Comparison of ENCODE assay signal across 1 cellular context in genomic region chr11:65382036-65382803, GRCh38.
TF ChIP-seq lines count a peak whose summit lies in the region.

Gene SLC25A45 (minus strand): TSS chr11:65382646. CDS start chr11:65381951, 695 bp downstream.

TF ChIP-seq in K562, 482 proteins besides CTCF, POLR2A, EP300 and RAD21 (continued from another document and continues in another):
- TF ChIP-seq KDM1A (IDR thresholded peaks at IDR 0.05) (0 out of 4 replicates have a peak, but pooled peaks of 1 of the 2 experiments have one; percentile 44), C11orf30 (IDR thresholded peaks at IDR 0.05; ENCODE audit: low read depth) (peak; percentile 60; the same call in 1 of the 2 replicates), ZNF133 (CRISPR knock-in tag; IDR thresholded peaks at IDR 0.05) (peak; percentile 27; the same call in 1 of the 2 replicates), FOS (IDR thresholded peaks at IDR 0.05; ENCODE audit: extremely low read depth, insufficient read length) (peak; percentile 62), NFATC3 (IDR thresholded peaks at IDR 0.05) (no peak), KLF6 (CRISPR knock-in tag; IDR thresholded peaks at IDR 0.05; ENCODE audit: borderline replicate concordance) (peak; percentile 44; the same call in 1 of the 2 replicates), SRF (CRISPR knock-in tag; IDR thresholded peaks at IDR 0.05) (peak in 1 of 2 experiments; percentile 73; a peak in 1 of 4 replicates), ZKSCAN8 (CRISPR knock-in tag; IDR thresholded peaks at IDR 0.05) (no peak; the same call in 1 of the 2 replicates), CBX3 (IDR thresholded peaks at IDR 0.05; ENCODE audit: borderline replicate concordance in 1 of 2, low read length in 2 of 2) (0 out of 3 replicates have a peak, but pooled peaks of 1 of the 2 experiments have one; percentile 3), KLF10 (CRISPR knock-in tag; IDR thresholded peaks at IDR 0.05) (no peak), DDX20 (tag; IDR thresholded peaks at IDR 0.05; ENCODE audit: low read depth) (no peak), ZBTB17 (CRISPR knock-in tag; IDR thresholded peaks at IDR 0.05) (peak; percentile 93), ZNF197 (CRISPR knock-in tag; IDR thresholded peaks at IDR 0.05; ENCODE audit: low read depth) (no peak), ETS2 (tag; IDR thresholded peaks at IDR 0.05; ENCODE audit: borderline replicate concordance, poor library complexity, severe bottlenecking) (no peak), ZNF644 (tag; IDR thresholded peaks at IDR 0.05; ENCODE audit: low read depth) (0 out of 2 replicates have a peak, but pooled peaks have one; percentile 2), FIP1L1 (IDR thresholded peaks at IDR 0.05; ENCODE audit: low read depth, low read length, poor library complexity, severe bottlenecking) (peak; percentile 86), ATF4 (CRISPR knock-in tag; IDR thresholded peaks at IDR 0.05) (0 out of 2 replicates have a peak, but pooled peaks have one; percentile 47), FOXK1 (CRISPR knock-in tag; IDR thresholded peaks at IDR 0.05; ENCODE audit: borderline replicate concordance) (peak; percentile 95), NCOA4 (IDR thresholded peaks at IDR 0.05; ENCODE audit: partially characterized antibody) (no peak), NFE2L1 (tag; IDR thresholded peaks at IDR 0.05; ENCODE audit: borderline replicate concordance, low read depth) (no peak), NRF1 (conservative IDR thresholded peaks at IDR 0.05 in 1 of 2, IDR thresholded peaks at IDR 0.05 in 1 of 2) (peak; percentile 56 to 61), EZH2 (IDR thresholded peaks at IDR 0.05; ENCODE audit: borderline replicate concordance, low read depth, low read length) (no peak), STAT5B (CRISPR knock-in tag; IDR thresholded peaks at IDR 0.05) (no peak), HEY1 (CRISPR knock-in tag; IDR thresholded peaks at IDR 0.05; ENCODE audit: borderline replicate concordance) (no peak), ZNF354B (CRISPR knock-in tag; IDR thresholded peaks at IDR 0.05) (no peak), MTA2 (IDR thresholded peaks at IDR 0.05; ENCODE audit: low read depth) (no peak; the same call in 1 of the 2 replicates), FOXJ3 (CRISPR knock-in tag; IDR thresholded peaks at IDR 0.05) (no peak), ESRRA (IDR thresholded peaks at IDR 0.05; ENCODE audit: borderline replicate concordance, low read depth) (peak; percentile 66; the same call in 1 of the 2 replicates), IRF2 (CRISPR knock-in tag; IDR thresholded peaks at IDR 0.05) (no peak), ZNF431 (CRISPR knock-in tag; IDR thresholded peaks at IDR 0.05) (peak; percentile 65; the same call in 1 of the 2 replicates), HDGF (IDR thresholded peaks at IDR 0.05) (no peak), RBFOX2 (IDR thresholded peaks at IDR 0.05; ENCODE audit: low read depth, low read length) (peak; percentile 93), ELF2 (CRISPR knock-in tag; IDR thresholded peaks at IDR 0.05) (no peak), ZFP30 (CRISPR knock-in tag; IDR thresholded peaks at IDR 0.05; ENCODE audit: borderline replicate concordance) (no peak), ATF1 (CRISPR knock-in tag; IDR thresholded peaks at IDR 0.05) (no peak), ATF1 (tag; IDR thresholded peaks at IDR 0.05) (peak; percentile 86), ZBTB26 (CRISPR knock-in tag; IDR thresholded peaks at IDR 0.05) (no peak; the same call in 1 of the 2 replicates), PCBP1 (IDR thresholded peaks at IDR 0.05; ENCODE audit: low read depth, low read length, poor library complexity, severe bottlenecking) (no peak), RCOR1 (IDR thresholded peaks at IDR 0.05; ENCODE audit: borderline replicate concordance in 1 of 2, low read depth in 2 of 2, low read length in 2 of 2) (peak in 1 of 2 experiments; percentile 83; a peak in 2 of 4 replicates), SRSF7 (optimal IDR thresholded peaks at IDR 0.05; ENCODE audit: low read depth, low read length) (no peak), SRSF9 (IDR thresholded peaks at IDR 0.05; ENCODE audit: borderline replicate concordance, low read depth, low read length) (no peak), XRCC3 (IDR thresholded peaks at IDR 0.05) (no peak), ZNF695 (CRISPR knock-in tag; IDR thresholded peaks at IDR 0.05) (peak; percentile 53; the same call in 1 of the 2 replicates), TCF15 (CRISPR knock-in tag; IDR thresholded peaks at IDR 0.05) (no peak; the same call in 1 of the 2 replicates), HMG20B (CRISPR knock-in tag; IDR thresholded peaks at IDR 0.05) (no peak), ZMIZ1 (IDR thresholded peaks at IDR 0.05; ENCODE audit: low read depth in 2 of 2, low read length in 2 of 2) (no peak)
- TF ChIP-seq, protein P1, sequence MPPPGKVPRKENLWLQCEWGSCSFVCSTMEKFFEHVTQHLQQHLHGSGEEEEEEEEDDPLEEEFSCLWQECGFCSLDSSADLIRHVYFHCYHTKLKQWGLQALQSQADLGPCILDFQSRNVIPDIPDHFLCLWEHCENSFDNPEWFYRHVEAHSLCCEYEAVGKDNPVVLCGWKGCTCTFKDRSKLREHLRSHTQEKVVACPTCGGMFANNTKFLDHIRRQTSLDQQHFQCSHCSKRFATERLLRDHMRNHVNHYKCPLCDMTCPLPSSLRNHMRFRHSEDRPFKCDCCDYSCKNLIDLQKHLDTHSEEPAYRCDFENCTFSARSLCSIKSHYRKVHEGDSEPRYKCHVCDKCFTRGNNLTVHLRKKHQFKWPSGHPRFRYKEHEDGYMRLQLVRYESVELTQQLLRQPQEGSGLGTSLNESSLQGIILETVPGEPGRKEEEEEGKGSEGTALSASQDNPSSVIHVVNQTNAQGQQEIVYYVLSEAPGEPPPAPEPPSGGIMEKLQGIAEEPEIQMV (tag; conservative IDR thresholded peaks at IDR 0.05; ENCODE audit: low read depth), result peak; percentile 62
- TF ChIP-seq, protein P2, sequence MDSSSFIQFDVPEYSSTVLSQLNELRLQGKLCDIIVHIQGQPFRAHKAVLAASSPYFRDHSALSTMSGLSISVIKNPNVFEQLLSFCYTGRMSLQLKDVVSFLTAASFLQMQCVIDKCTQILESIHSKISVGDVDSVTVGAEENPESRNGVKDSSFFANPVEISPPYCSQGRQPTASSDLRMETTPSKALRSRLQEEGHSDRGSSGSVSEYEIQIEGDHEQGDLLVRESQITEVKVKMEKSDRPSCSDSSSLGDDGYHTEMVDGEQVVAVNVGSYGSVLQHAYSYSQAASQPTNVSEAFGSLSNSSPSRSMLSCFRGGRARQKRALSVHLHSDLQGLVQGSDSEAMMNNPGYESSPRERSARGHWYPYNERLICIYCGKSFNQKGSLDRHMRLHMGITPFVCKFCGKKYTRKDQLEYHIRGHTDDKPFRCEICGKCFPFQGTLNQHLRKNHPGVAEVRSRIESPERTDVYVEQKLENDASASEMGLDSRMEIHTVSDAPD (CRISPR knock-in tag; IDR thresholded peaks at IDR 0.05), result no peak
- TF ChIP-seq, protein P3, sequence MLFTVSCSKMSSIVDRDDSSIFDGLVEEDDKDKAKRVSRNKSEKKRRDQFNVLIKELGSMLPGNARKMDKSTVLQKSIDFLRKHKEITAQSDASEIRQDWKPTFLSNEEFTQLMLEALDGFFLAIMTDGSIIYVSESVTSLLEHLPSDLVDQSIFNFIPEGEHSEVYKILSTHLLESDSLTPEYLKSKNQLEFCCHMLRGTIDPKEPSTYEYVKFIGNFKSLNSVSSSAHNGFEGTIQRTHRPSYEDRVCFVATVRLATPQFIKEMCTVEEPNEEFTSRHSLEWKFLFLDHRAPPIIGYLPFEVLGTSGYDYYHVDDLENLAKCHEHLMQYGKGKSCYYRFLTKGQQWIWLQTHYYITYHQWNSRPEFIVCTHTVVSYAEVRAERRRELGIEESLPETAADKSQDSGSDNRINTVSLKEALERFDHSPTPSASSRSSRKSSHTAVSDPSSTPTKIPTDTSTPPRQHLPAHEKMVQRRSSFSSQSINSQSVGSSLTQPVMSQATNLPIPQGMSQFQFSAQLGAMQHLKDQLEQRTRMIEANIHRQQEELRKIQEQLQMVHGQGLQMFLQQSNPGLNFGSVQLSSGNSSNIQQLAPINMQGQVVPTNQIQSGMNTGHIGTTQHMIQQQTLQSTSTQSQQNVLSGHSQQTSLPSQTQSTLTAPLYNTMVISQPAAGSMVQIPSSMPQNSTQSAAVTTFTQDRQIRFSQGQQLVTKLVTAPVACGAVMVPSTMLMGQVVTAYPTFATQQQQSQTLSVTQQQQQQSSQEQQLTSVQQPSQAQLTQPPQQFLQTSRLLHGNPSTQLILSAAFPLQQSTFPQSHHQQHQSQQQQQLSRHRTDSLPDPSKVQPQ (CRISPR knock-in tag; IDR thresholded peaks at IDR 0.05; ENCODE audit: borderline replicate concordance), result no peak
- TF ChIP-seq, protein P4, sequence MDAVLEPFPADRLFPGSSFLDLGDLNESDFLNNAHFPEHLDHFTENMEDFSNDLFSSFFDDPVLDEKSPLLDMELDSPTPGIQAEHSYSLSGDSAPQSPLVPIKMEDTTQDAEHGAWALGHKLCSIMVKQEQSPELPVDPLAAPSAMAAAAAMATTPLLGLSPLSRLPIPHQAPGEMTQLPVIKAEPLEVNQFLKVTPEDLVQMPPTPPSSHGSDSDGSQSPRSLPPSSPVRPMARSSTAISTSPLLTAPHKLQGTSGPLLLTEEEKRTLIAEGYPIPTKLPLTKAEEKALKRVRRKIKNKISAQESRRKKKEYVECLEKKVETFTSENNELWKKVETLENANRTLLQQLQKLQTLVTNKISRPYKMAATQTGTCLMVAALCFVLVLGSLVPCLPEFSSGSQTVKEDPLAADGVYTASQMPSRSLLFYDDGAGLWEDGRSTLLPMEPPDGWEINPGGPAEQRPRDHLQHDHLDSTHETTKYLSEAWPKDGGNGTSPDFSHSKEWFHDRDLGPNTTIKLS (IDR thresholded peaks at IDR 0.05; ENCODE audit: borderline replicate concordance, low read depth), result peak; percentile 95
- TF ChIP-seq, protein P5, sequence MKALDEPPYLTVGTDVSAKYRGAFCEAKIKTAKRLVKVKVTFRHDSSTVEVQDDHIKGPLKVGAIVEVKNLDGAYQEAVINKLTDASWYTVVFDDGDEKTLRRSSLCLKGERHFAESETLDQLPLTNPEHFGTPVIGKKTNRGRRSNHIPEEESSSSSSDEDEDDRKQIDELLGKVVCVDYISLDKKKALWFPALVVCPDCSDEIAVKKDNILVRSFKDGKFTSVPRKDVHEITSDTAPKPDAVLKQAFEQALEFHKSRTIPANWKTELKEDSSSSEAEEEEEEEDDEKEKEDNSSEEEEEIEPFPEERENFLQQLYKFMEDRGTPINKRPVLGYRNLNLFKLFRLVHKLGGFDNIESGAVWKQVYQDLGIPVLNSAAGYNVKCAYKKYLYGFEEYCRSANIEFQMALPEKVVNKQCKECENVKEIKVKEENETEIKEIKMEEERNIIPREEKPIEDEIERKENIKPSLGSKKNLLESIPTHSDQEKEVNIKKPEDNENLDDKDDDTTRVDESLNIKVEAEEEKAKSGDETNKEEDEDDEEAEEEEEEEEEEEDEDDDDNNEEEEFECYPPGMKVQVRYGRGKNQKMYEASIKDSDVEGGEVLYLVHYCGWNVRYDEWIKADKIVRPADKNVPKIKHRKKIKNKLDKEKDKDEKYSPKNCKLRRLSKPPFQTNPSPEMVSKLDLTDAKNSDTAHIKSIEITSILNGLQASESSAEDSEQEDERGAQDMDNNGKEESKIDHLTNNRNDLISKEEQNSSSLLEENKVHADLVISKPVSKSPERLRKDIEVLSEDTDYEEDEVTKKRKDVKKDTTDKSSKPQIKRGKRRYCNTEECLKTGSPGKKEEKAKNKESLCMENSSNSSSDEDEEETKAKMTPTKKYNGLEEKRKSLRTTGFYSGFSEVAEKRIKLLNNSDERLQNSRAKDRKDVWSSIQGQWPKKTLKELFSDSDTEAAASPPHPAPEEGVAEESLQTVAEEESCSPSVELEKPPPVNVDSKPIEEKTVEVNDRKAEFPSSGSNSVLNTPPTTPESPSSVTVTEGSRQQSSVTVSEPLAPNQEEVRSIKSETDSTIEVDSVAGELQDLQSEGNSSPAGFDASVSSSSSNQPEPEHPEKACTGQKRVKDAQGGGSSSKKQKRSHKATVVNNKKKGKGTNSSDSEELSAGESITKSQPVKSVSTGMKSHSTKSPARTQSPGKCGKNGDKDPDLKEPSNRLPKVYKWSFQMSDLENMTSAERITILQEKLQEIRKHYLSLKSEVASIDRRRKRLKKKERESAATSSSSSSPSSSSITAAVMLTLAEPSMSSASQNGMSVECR (CRISPR knock-in tag; IDR thresholded peaks at IDR 0.05), result peak; percentile 90
